Comparison of ENCODE assay signal across 1 cellular context in the genomic region with DNA sequence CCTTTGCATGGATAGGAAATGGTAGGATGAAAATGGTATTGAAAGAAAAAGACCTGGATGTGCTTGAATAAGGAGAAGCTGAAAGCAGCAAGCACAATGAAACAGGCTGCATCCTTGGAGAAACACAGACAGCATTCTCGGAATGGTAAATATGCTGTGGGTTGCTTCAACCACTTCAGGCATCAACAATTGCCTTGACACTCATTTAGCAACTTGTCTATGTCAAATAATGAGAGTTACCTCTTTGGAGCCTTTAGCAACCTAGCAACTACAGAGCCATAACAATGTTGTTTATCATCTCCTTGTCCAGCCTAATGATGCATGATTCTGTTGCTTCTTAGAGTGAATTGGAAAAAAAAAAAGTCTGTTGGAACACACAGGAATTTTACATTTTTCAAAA.
TF ChIP-seq lines count a peak whose summit lies in the region.

No MANE protein-coding gene starts in this region.

TF ChIP-seq in GM23338, 12 proteins besides CTCF, POLR2A, EP300 and RAD21 (continued from another document):
- TF ChIP-seq ZNF462 (CRISPR knock-in tag; IDR thresholded peaks at IDR 0.05) (no peak), ZNF114 (CRISPR knock-in tag; IDR thresholded peaks at IDR 0.05) (no peak), EZH2 (IDR thresholded peaks at IDR 0.05; ENCODE audit: low read depth, unreplicated experiment) (no peak), NANOG (IDR thresholded peaks at IDR 0.05; ENCODE audit: borderline replicate concordance) (no peak), EZH2phosphoT487 (IDR thresholded peaks at IDR 0.05; ENCODE audit: unreplicated experiment) (no peak), JUNB (IDR thresholded peaks at IDR 0.05; ENCODE audit: unreplicated experiment) (no peak), ZNF331 (CRISPR knock-in tag; IDR thresholded peaks at IDR 0.05; ENCODE audit: low read depth) (no peak), REST (IDR thresholded peaks at IDR 0.05; ENCODE audit: unreplicated experiment) (no peak), STAT1 (IDR thresholded peaks at IDR 0.05; ENCODE audit: unreplicated experiment) (no peak)
TF ChIP-seq in GM23338: peak in this region for 0.
